8 cellular contexts compared by ENCODE assay signal in the genomic region with DNA sequence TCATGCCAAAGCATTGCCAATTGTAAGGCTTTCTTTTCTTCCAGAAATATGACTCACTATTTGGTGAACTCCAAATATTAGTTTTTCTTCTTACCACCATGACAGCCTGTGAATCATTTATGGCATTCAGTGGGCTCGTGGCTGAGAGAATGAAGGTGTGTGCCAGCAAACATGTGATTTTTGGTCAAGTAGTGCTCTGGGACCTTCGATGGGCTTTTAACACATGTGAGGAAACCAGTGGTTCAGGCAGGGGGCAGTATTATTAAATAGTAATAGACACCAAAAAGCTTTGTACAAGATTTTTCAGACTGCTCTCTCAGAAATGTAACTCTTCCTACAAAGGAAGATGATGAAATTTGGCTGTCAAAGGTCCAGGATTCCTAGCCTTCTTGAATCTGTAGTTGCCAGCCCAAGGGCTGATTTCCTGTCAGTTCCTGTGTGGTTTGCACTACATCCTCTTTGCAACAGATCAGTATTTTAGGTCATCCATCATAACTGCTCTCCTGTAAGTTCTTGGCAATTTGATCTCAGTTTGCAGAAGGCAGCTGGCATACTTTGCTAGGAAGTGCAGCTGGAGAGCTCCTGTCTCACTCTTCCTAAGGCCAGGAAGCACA.
DNase-seq lines count a peak whose midpoint lies in the region; ATAC-seq and TF ChIP-seq lines count a peak whose summit lies in the region.

No MANE protein-coding gene starts in this region.

- no peak for TF ChIP-seq POLR2A in esophagus muscularis mucosa (IDR thresholded peaks at IDR 0.05; ENCODE audit: low read depth)
- no peak for TF ChIP-seq POLR2A in uterus (IDR thresholded peaks at IDR 0.05)

- WGBS in esophagus muscularis mucosa: 19% methylated on average over 2 of the region's 2 CpGs

- ATAC-seq in HG02840 (IDR thresholded peaks at IDR 0.05; ENCODE audit: low FRiP score, unreplicated experiment): no peak

- no peaks in the 10 kb centered on the region for H3K36me3 ChIP-seq in esophagus muscularis mucosa
- H3K36me3 ChIP-seq in uterus: no peaks in the 10 kb centered on the region

- no peaks in the 10 kb centered on the region for H3K9me3 ChIP-seq in esophagus muscularis mucosa
- H3K9me3 ChIP-seq in uterus: no peaks in the 10 kb centered on the region

- DNase-seq in GM12865 (ENCODE audit: low read depth) (peak; percentile 42), MV-4-11 (lab: John Stamatoyannopoulos, UW) (peak; percentile 99), esophagus muscularis mucosa (ENCODE audit: extremely low spot score) (peak; percentile 94), non-pigmented ciliary epithelial cell (ENCODE audit: low read depth) (peak; percentile 84), uterus (peak; percentile 63 to 71), COLO829 (ENCODE audit: low spot score) (no peak)
- DNase-seq in activated CD4-positive, alpha-beta T cell treated with anti-CD3 and anti-CD28 coated beads for 48 hours: peak; percentile 69

- H3K4me3 ChIP-seq in GM12865 (ENCODE audit: low read depth, low read length): no peak overlapping the region
- no peak overlapping the region for H3K4me3 ChIP-seq in esophagus muscularis mucosa
- H3K4me3 ChIP-seq in uterus: no peak overlapping the region

- TF ChIP-seq CTCF in GM12865 (IDR thresholded peaks at IDR 0.05; ENCODE audit: insufficient read depth, low read depth, low read length, missing control alignments) (no peak), esophagus muscularis mucosa (IDR thresholded peaks at IDR 0.05) (peak; percentile 35 to 44 (median 38)), uterus (IDR thresholded peaks at IDR 0.05) (peak; percentile 30 to 49 (median 46))

- H3K27me3 ChIP-seq in esophagus muscularis mucosa (no peaks in the 10 kb centered on the region), uterus (no peaks in the 10 kb centered on the region)

- intact Hi-C loops in esophagus muscularis mucosa (cut with DNase I): no loop called here
- intact Hi-C loops in uterus (cut with DNase I; ENCODE audit: low total_unique reads): no loop called here

- peak overlapping the region; percentile 49 to 78 (median 64) for H3K27ac ChIP-seq in esophagus muscularis mucosa (replicated peaks in 1 of 4)
- H3K27ac ChIP-seq in uterus: peak overlapping the region; percentile 73 to 85

- H3K4me1 ChIP-seq in esophagus muscularis mucosa: peaks cover 39 to 53% (median 43%) of the 10 kb centered on the region in 4 donors
- peaks cover under 1 to 4% of the 10 kb centered on the region in 2 donors for H3K4me1 ChIP-seq in uterus

- TF ChIP-seq EP300 in esophagus muscularis mucosa (IDR thresholded peaks at IDR 0.05): peak; percentile 70
